11 cellular contexts compared by ENCODE assay signal in the genomic region with DNA sequence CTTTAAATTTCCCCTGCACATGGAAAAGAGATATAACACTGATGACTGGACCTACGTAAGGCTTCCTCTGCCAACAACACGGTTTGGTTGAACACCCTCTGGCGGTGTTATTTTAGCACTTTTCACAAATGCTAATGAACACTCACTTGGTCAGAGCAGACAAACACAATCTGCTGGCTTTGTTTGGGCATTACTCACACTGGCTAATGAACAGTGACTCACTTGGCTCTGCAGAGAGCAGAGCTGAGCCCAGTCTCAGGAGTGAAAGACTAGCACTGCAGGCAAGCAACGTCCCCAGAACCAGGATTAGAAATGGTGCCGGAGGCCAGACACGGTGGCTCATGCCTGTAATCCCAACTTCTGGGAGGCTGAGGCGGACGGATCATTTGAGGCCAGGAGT.
A peak's percentile ranks its signal among the peaks of the same experiment; 100 is the strongest.
DNase-seq lines count a peak whose midpoint lies in the region; ATAC-seq and TF ChIP-seq lines count a peak whose summit lies in the region.
"Had no signal": no experiment of that assay in that cellular context is flagged by ENCODE, and none has a peak within 500 bp of the region (broad histone marks: within the 10 kb centered on the region; RNA-seq: fewer than 3 reads in every experiment).

No MANE protein-coding gene starts in this region.

- no TSS peak for BruUV-seq in HCT116 (replicated peaks; lab: Mats Ljungman, UMichigan)

- DNase-seq in HCT116 (ENCODE audit: low read depth, low spot score) = no peak
- DNase-seq in amygdala (lab: John Stamatoyannopoulos, UW) = peak in 38 of 56 donors; percentile 9 to 75 (median 44)
- no peak for DNase-seq in Right ventricle myocardium superior
- DNase-seq in putamen (ENCODE audit: low spot score) = peak; percentile 29
- DNase-seq in MM.1S = no peak
- DNase-seq in NCI-H2171 treated with DMSO at 0.1 percent for 48 hours (lab: John Stamatoyannopoulos, UW) = no peak
- no peak for DNase-seq in NCI-H345 treated with DMSO at 0.1 percent for 48 hours (lab: John Stamatoyannopoulos, UW; ENCODE audit: unreplicated experiment)
- DNase-seq: activated B cell treated with CpG ODN at 0.5 μM for 24 hours; stimulated activated naive CD4-positive, alpha-beta T cell had no signal

- H3K27me3 ChIP-seq in HCT116 (ENCODE audit: insufficient read depth, low read length) (peaks cover 82% of the 10 kb centered on the region), MM.1S (replicated peaks; ENCODE audit: insufficient read depth, low read length) (no peaks in the 10 kb centered on the region; the same call in 1 of the 2 replicates)
- H3K27me3 ChIP-seq: neutrophil had no signal

- TF ChIP-seq RAD21 in HCT116 (IDR thresholded peaks at IDR 0.05; ENCODE audit: low read depth) = no peak

- TF ChIP-seq CTCF in HCT116 (IDR thresholded peaks at IDR 0.05 in 2 of 3, conservative IDR thresholded peaks at IDR 0.05 in 1 of 3; ENCODE audit: borderline replicate concordance in 1 of 3, insufficient read depth in 1 of 3, low read depth in 2 of 3, low read length in 2 of 3) (no peak), MM.1S (IDR thresholded peaks at IDR 0.05; ENCODE audit: low read length) (no peak)

- ATAC-seq in HCT116 (peak; percentile 40; the same call in 1 of the 2 replicates), Right ventricle myocardium superior (ENCODE audit: poor library complexity) (peak; percentile 84), GM19397 (IDR thresholded peaks at IDR 0.05; ENCODE audit: unreplicated experiment) (no peak)

- H3K9ac ChIP-seq in HCT116 (ENCODE audit: low read length) (no peak overlapping the region), MM.1S (ENCODE audit: low read length) (no peak overlapping the region)

- no peak overlapping the region for H2AFZ ChIP-seq in HCT116 (ENCODE audit: low read depth, low read length, poor library complexity, severe bottlenecking)
- H2AFZ ChIP-seq in MM.1S (ENCODE audit: low read length) = no peak overlapping the region

- H3K4me2 ChIP-seq in HCT116 (ENCODE audit: low read length) (no peak overlapping the region), MM.1S (ENCODE audit: low read depth, low read length) (no peak overlapping the region)

- CTCF ChIA-PET in HCT116 (lab: Charles Lee) = no interaction called here

- H3K9me2 ChIP-seq in HCT116 (ENCODE audit: insufficient read depth) (no peaks in the 10 kb centered on the region), MM.1S (replicated peaks; ENCODE audit: insufficient read depth, low read length) (no peaks in the 10 kb centered on the region)

- H3K27ac ChIP-seq in HCT116 (ENCODE audit: low read depth, low read length) = no peak overlapping the region
- H3K27ac ChIP-seq in MM.1S (ENCODE audit: low read length) = no peak overlapping the region
- H3K27ac ChIP-seq: neutrophil had no signal

- no peak overlapping the region for H3K4me3 ChIP-seq in HCT116 (replicated peaks in 1 of 2; ENCODE audit: low read depth in 1 of 2, low read length in 2 of 2)
- H3K4me3 ChIP-seq in MM.1S (ENCODE audit: low read length) = no peak overlapping the region

- H3K4me1 ChIP-seq in HCT116 (ENCODE audit: control insufficient read depth in 1 of 2, insufficient read depth in 2 of 2, low read length in 2 of 2) (no peaks in the 10 kb centered on the region), MM.1S (ENCODE audit: low read length) (no peaks in the 10 kb centered on the region)

- no peaks in the 10 kb centered on the region for H3K79me2 ChIP-seq in HCT116 (ENCODE audit: insufficient read depth, low read length)
- no peaks in the 10 kb centered on the region for H3K79me2 ChIP-seq in MM.1S (ENCODE audit: low read length)

- H3K36me3 ChIP-seq in HCT116 (ENCODE audit: control insufficient read depth in 1 of 2, insufficient read depth in 2 of 2, low read length in 2 of 2) (no peaks in the 10 kb centered on the region), MM.1S (replicated peaks; ENCODE audit: insufficient read depth, low read length) (no peaks in the 10 kb centered on the region)
- H3K36me3 ChIP-seq: neutrophil had no signal

- POLR2A ChIA-PET in HCT116 (lab: Charles Lee) = no interaction called here

- no peak for TF ChIP-seq POLR2A in HCT116 (IDR thresholded peaks at IDR 0.05; ENCODE audit: borderline replicate concordance, extremely low read depth, insufficient read depth, insufficient read length)

- H4K20me1 ChIP-seq in HCT116 (ENCODE audit: insufficient read depth) (no peaks in the 10 kb centered on the region), MM.1S (ENCODE audit: insufficient read depth, low read length) (no peaks in the 10 kb centered on the region)

- no peaks in the 10 kb centered on the region for H3F3A ChIP-seq in MM.1S (ENCODE audit: insufficient read depth, low read length)

- no peaks in the 10 kb centered on the region for H3K9me3 ChIP-seq in HCT116 (ENCODE audit: control insufficient read depth in 1 of 2, insufficient read depth in 1 of 2, low read depth in 1 of 2, low read length in 2 of 2)
- no peaks in the 10 kb centered on the region for H3K9me3 ChIP-seq in MM.1S (replicated peaks; ENCODE audit: insufficient read depth, low read length)
- H3K9me3 ChIP-seq: neutrophil had no signal

- RAD21 ChIA-PET in HCT116 (lab: Charles Lee; ENCODE audit: low non-redundant PET in 1 of 2, low total read pairs in 2 of 2, uncharacterized antibody in 2 of 2, unreplicated experiment in 2 of 2) = no interaction called here

- intact Hi-C loops in HCT116 (cut with micrococcal nuclease) (no loop called here), Right ventricle myocardium superior (cut with DNase I) (no loop called here)

TF ChIP-seq in HCT116, 20 proteins besides CTCF, POLR2A, EP300 and RAD21:
- TF ChIP-seq POLR2AphosphoS5 (IDR thresholded peaks at IDR 0.05; ENCODE audit: low read depth, low read length) = no peak
- TF ChIP-seq ZBTB33 (IDR thresholded peaks at IDR 0.05; ENCODE audit: extremely low read depth, insufficient replicate concordance, low read length) = no peak
- no peak for TF ChIP-seq EZH2phosphoT487 (IDR thresholded peaks at IDR 0.05; ENCODE audit: borderline replicate concordance)
- TF ChIP-seq CBX3 (IDR thresholded peaks at IDR 0.05; ENCODE audit: low read depth) = no peak
- no peak for TF ChIP-seq SRF (IDR thresholded peaks at IDR 0.05; ENCODE audit: low read depth)
- TF ChIP-seq YY1 (IDR thresholded peaks at IDR 0.05; ENCODE audit: extremely low read depth, insufficient replicate concordance, low read depth, low read length) = no peak
- no peak for TF ChIP-seq JUND (IDR thresholded peaks at IDR 0.05)

Comparison
In these comparisons a context has a peak if more than half of its experiments do, and no peak if none do; other contexts are left out.
1. DNase-seq: peak in amygdala (38 of 56) and putamen (single experiment); none in HCT116 (single experiment), Right ventricle myocardium superior (single experiment), MM.1S (single experiment), NCI-H2171 treated with DMSO at 0.1 percent for 48 hours (single experiment) and NCI-H345 treated with DMSO at 0.1 percent for 48 hours (single experiment).